Comparison of ENCODE assay signal across 22 cellular contexts in genomic region chr9:123070210-123070609, GRCh38. TPM values are rescaled to one million over a fixed set of nuclear protein-coding genes. Genes with fewer than 3 reads are reported as not detected.
DNase-seq lines count a peak whose midpoint lies in the region; ATAC-seq, FAIRE-seq and TF ChIP-seq lines count a peak whose summit lies in the region.
"Had no signal": no experiment of that assay in that cellular context is flagged by ENCODE, and none has a peak within 500 bp of the region (broad histone marks: within the 10 kb centered on the region; RNA-seq: fewer than 3 reads in every experiment).

No MANE protein-coding gene starts in this region.

- peak overlapping the region; percentile 50 for H3K27ac Mint-ChIP-seq in activated T-cell treated with anti-CD3 and anti-CD28 coated beads, Interleukin-2, amount 50 U/mL, for 24 hours
- H3K27ac Mint-ChIP-seq in chondrocyte (ENCODE audit: unreplicated experiment): peak overlapping the region; percentile 89
- H3K27ac Mint-ChIP-seq in stimulated activated effector memory CD8-positive, alpha-beta T cell treated with anti-CD3 and anti-CD28 coated beads, Interleukin-12 subunit alpha, Interleukin-12 subunit beta, amount 100 ng/mL, for 72 hours: peak overlapping the region; percentile 62

- TF ChIP-seq POLR2A in H54 (IDR thresholded peaks at IDR 0.05; ENCODE audit: low read depth, low read length): no peak

- no peaks in the 10 kb centered on the region for H3K9me3 Mint-ChIP-seq in activated T-cell treated with anti-CD3 and anti-CD28 coated beads, Interleukin-2, amount 50 U/mL, for 24 hours
- H3K9me3 Mint-ChIP-seq in chondrocyte (ENCODE audit: low read depth): no peaks in the 10 kb centered on the region
- H3K9me3 Mint-ChIP-seq in stimulated activated effector memory CD8-positive, alpha-beta T cell treated with anti-CD3 and anti-CD28 coated beads, Interleukin-12 subunit alpha, Interleukin-12 subunit beta, amount 100 ng/mL, for 72 hours: no peaks in the 10 kb centered on the region
- H3K9me3 Mint-ChIP-seq: CD4-positive, alpha-beta memory T cell had no signal

- DNase-seq in activated T-cell treated with anti-CD3 and anti-CD28 coated beads, Interleukin-2, amount 50 U/mL, for 24 hours: no peak
- DNase-seq in activated T-cell treated with anti-CD3 and anti-CD28 coated beads, Interleukin-2, amount 50 U/mL, for 1 hour: no peak
- DNase-seq in H54 (ENCODE audit: insufficient read length, low spot score) (no peak), chondrocyte (ENCODE audit: low spot score) (no peak), germinal center (ENCODE audit: low spot score) (no peak)
- peak in 1 of 2 donors; percentile 50 for DNase-seq in stimulated activated effector memory CD8-positive, alpha-beta T cell treated with anti-CD3 and anti-CD28 coated beads, Interleukin-12 subunit alpha, Interleukin-12 subunit beta, amount 100 ng/mL, for 72 hours (ENCODE audit: low spot score in 2 of 2)
- DNase-seq in activated CD4-positive, CD25-positive, alpha-beta regulatory T cell treated with anti-CD3 and anti-CD28 coated beads, Interleukin-2, amount 50 U/mL, for 72 hours: no peak
- DNase-seq: CD4-positive, alpha-beta memory T cell; DMS153; GDM1; NCI-H1417; NCI-H187 treated with DMSO at 0.1 percent for 48 hours; NCI-H2227 treated with DMSO at 0.1 percent for 48 hours; NCI-H510A treated with DMSO at 0.1 percent for 48 hours; NCI-H774; SHP77 had no signal

- no peak for TF ChIP-seq CTCF in chondrocyte (IDR thresholded peaks at IDR 0.05)

- no peak overlapping the region for H3K4me3 Mint-ChIP-seq in activated T-cell treated with anti-CD3 and anti-CD28 coated beads, Interleukin-2, amount 50 U/mL, for 24 hours
- H3K4me3 Mint-ChIP-seq in chondrocyte (ENCODE audit: unreplicated experiment): no peak overlapping the region
- H3K4me3 Mint-ChIP-seq in stimulated activated effector memory CD8-positive, alpha-beta T cell treated with anti-CD3 and anti-CD28 coated beads, Interleukin-12 subunit alpha, Interleukin-12 subunit beta, amount 100 ng/mL, for 72 hours: no peak overlapping the region
- H3K4me3 Mint-ChIP-seq: CD4-positive, alpha-beta memory T cell had no signal

- ATAC-seq in stimulated activated effector memory CD8-positive, alpha-beta T cell treated with anti-CD3 and anti-CD28 coated beads, Interleukin-12 subunit alpha, Interleukin-12 subunit beta, amount 100 ng/mL, for 72 hours: peak; percentile 99
- no peak for ATAC-seq in GM18511 (IDR thresholded peaks at IDR 0.05; ENCODE audit: unreplicated experiment)
- ATAC-seq: A549, HepG2 had no signal

- peaks cover 12% of the 10 kb centered on the region for H3K4me1 Mint-ChIP-seq in activated T-cell treated with anti-CD3 and anti-CD28 coated beads, Interleukin-2, amount 50 U/mL, for 24 hours (ENCODE audit: low read depth)
- H3K4me1 Mint-ChIP-seq in chondrocyte (ENCODE audit: low read depth): peaks cover 93% of the 10 kb centered on the region
- peaks cover 18% of the 10 kb centered on the region for H3K4me1 Mint-ChIP-seq in stimulated activated effector memory CD8-positive, alpha-beta T cell treated with anti-CD3 and anti-CD28 coated beads, Interleukin-12 subunit alpha, Interleukin-12 subunit beta, amount 100 ng/mL, for 72 hours

- peaks cover 75% of the 10 kb centered on the region for H3K36me3 Mint-ChIP-seq in activated T-cell treated with anti-CD3 and anti-CD28 coated beads, Interleukin-2, amount 50 U/mL, for 24 hours (ENCODE audit: low read depth)
- H3K36me3 Mint-ChIP-seq in chondrocyte (ENCODE audit: low read depth): peaks cover 35% of the 10 kb centered on the region
- peaks cover 68% of the 10 kb centered on the region for H3K36me3 Mint-ChIP-seq in stimulated activated effector memory CD8-positive, alpha-beta T cell treated with anti-CD3 and anti-CD28 coated beads, Interleukin-12 subunit alpha, Interleukin-12 subunit beta, amount 100 ng/mL, for 72 hours

- FAIRE-seq in H54 (lab: Jason Lieb, UNC): peak; percentile 23
- FAIRE-seq: A549, HepG2 had no signal

- H3K27me3 Mint-ChIP-seq in activated T-cell treated with anti-CD3 and anti-CD28 coated beads, Interleukin-2, amount 50 U/mL, for 24 hours: no peaks in the 10 kb centered on the region
- H3K27me3 Mint-ChIP-seq in chondrocyte (ENCODE audit: low read depth): no peaks in the 10 kb centered on the region
- H3K27me3 Mint-ChIP-seq: CD4-positive, alpha-beta memory T cell had no signal

RNA-seq across cellular contexts. Expression of gene GPR21, which starts 36.7 kb away (rescaled TPM):
- 3.9 to 5.5 TPM (median 4.8 TPM) in 3 replicates for total RNA-seq in chondrocyte
- total RNA-seq: Daoy, H4, RPMI7951 had no signal
